Comparison of ENCODE assay signal across 8 cellular contexts in the genomic region with DNA sequence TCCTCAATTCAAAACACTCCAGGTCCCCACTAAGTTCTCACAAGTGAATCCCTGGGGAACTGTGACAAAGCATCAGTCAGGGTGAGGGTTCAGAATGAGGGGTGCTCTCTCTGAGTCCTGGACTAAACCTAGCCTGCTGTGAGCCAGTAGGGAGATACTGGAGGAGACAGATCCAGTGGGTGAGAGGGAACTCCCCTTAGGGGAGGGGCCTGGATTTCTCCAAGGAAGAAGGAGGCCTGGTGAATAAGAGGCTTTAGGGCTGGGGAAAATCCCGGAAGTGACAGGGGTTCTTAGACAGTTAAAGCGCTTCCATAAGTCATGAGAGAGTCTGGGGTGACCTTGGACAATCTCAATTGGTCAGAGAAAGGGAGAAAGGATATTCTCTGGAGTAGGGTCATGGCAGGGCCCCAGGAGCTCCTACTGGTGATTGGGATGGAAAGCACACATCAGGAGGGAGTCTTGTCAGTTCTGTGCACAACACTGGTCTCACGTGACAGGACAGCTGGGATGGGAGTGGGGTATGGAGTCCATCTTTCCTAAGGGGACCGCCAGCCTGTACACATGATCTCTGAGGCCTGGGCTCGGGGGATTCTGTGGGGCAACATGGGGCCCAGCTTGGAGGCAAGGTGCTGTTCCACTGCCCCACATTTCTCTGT. TPM values are rescaled to one million over a fixed set of nuclear protein-coding genes. Genes with fewer than 3 reads are reported as not detected.
DNase-seq lines count a peak whose midpoint lies in the region; ATAC-seq and TF ChIP-seq lines count a peak whose summit lies in the region.

No MANE protein-coding gene starts in this region.

- intact Hi-C loops in lower lobe of right lung (cut with DNase I) = no loop called here

- H3K4me1 ChIP-seq in lower lobe of right lung = peaks cover 65% of the 10 kb centered on the region

- DNase-seq in CD1c-positive myeloid dendritic cell (ENCODE audit: extremely low spot score) (peak; percentile 63), LHCN-M2 (ENCODE audit: low read depth) (peak; percentile 84), cardiac fibroblast (ENCODE audit: low read depth in 2 of 2) (peak; percentile 84 to 91), lower lobe of right lung (no peak), ureter (ENCODE audit: low spot score) (peak; percentile 57), NCI-H69 (lab: John Stamatoyannopoulos, UW) (no peak)

- peak overlapping the region; percentile 90 for H3K27ac ChIP-seq in lower lobe of right lung

- H3K27me3 ChIP-seq in lower lobe of right lung (ENCODE audit: low read depth) = no peaks in the 10 kb centered on the region

- ATAC-seq in lower lobe of right lung = peak; percentile 3 to 39
- no peak for ATAC-seq in GM18861 (IDR thresholded peaks at IDR 0.05; ENCODE audit: unreplicated experiment)
- ATAC-seq in GM21360 (IDR thresholded peaks at IDR 0.05; ENCODE audit: unreplicated experiment) = no peak

- TF ChIP-seq CTCF in cardiac fibroblast (IDR thresholded peaks at IDR 0.05; ENCODE audit: low read depth, low read length) = no peak
- no peak for TF ChIP-seq CTCF in lower lobe of right lung (IDR thresholded peaks at IDR 0.05)

- no peaks in the 10 kb centered on the region for H3K9me3 ChIP-seq in lower lobe of right lung

- peaks cover 16% of the 10 kb centered on the region for H3K36me3 ChIP-seq in lower lobe of right lung

- peak overlapping the region; percentile 75 to 95 for H3K4me3 ChIP-seq in cardiac fibroblast (replicated peaks in 1 of 2; ENCODE audit: low read depth in 2 of 2, low read length in 2 of 2)
- H3K4me3 ChIP-seq in lower lobe of right lung = peak overlapping the region; percentile 87

RNA-seq across cellular contexts. Expression of gene TBC1D10A, which starts 1.5 kb away (rescaled TPM):
- total RNA-seq in LHCN-M2 (2014; rRNA removed) (21.6 and 27.6 TPM in 2 replicates), lower lobe of right lung (27.4 TPM), ureter (40.0 TPM)
- 24.9 TPM for polyA plus RNA-seq in LHCN-M2 (2012)

RNA-seq across cellular contexts. Expression of gene SF3A1, which starts 31.5 kb away (rescaled TPM):
- total RNA-seq in LHCN-M2 (2014; rRNA removed) (37.6 and 77.7 TPM in 2 replicates), lower lobe of right lung (162 TPM), ureter (193 TPM)
- polyA plus RNA-seq in LHCN-M2 (2012) = 76.4 TPM

RNA-seq across cellular contexts. Expression of gene CCDC157, which starts 31.6 kb away (rescaled TPM):
- total RNA-seq in LHCN-M2 (2014; rRNA removed) = 2.6 and 3.2 TPM in 2 replicates
- polyA plus RNA-seq in LHCN-M2 (2012) = 2.7 TPM
- total RNA-seq in lower lobe of right lung = 5.2 TPM
- total RNA-seq in ureter = 3.3 TPM

RNA-seq across cellular contexts. Expression of gene CASTOR1, which starts 35.9 kb away (rescaled TPM):
- total RNA-seq in LHCN-M2 (2014; rRNA removed) (8.7 and 19.1 TPM in 2 replicates), lower lobe of right lung (16.2 TPM), ureter (17.5 TPM)
- 18.3 TPM for polyA plus RNA-seq in LHCN-M2 (2012)

RNA-seq across cellular contexts. Expression of gene OSM, which starts 58.5 kb away (rescaled TPM):
- total RNA-seq in LHCN-M2 (2014; rRNA removed) (not detected in 2 replicates), lower lobe of right lung (1.1 TPM), ureter (0.36 TPM)
- not detected for polyA plus RNA-seq in LHCN-M2 (2012)

Comparison
In these comparisons a context has a peak if more than half of its experiments do, and no peak if none do; other contexts are left out.
1. DNase-seq: peak in CD1c-positive myeloid dendritic cell (single experiment), LHCN-M2 (single experiment), cardiac fibroblast (2 of 2) and ureter (single experiment); none in lower lobe of right lung (single experiment) and NCI-H69 (single experiment).
2. ATAC-seq: peak in lower lobe of right lung (2 of 2); none in GM18861 (single experiment) and GM21360 (single experiment).